ENCODE assay signal across 9 cellular contexts in genomic region chr11:131408011-131408640, GRCh38. TPM values are rescaled to one million over a fixed set of nuclear protein-coding genes. Genes with fewer than 3 reads are reported as not detected.
A peak's percentile ranks its signal among the peaks of the same experiment; 100 is the strongest.
DNase-seq lines count a peak whose midpoint lies in the region; ATAC-seq, FAIRE-seq and TF ChIP-seq lines count a peak whose summit lies in the region.
"Had no signal": no experiment of that assay in that cellular context is flagged by ENCODE, and none has a peak within 500 bp of the region (broad histone marks: within the 10 kb centered on the region; RNA-seq: fewer than 3 reads in every experiment).

No MANE protein-coding gene starts in this region.

- H3K27me3 ChIP-seq in HepG2 (ENCODE audit: control insufficient read depth in 1 of 2, insufficient read depth in 2 of 2, low read length in 2 of 2), result no peaks in the 10 kb centered on the region

- POLR2A ChIA-PET in HepG2 (lab: Yijun Ruan, JAX), result no interaction called here

- no peak overlapping the region for H2AFZ ChIP-seq in HepG2 (ENCODE audit: low read length)

- in situ Hi-C loops in astrocyte of the spinal cord (cut with HindIII; ENCODE audit: low sequenced_read_pairs) (no loop called here), HepG2 (cut with HindIII; ENCODE audit: extremely low pct_ligation_motif_present, low pct_unique_long_range_greater_than_20kb) (no loop called here)

- H3K36me3 ChIP-seq in HepG2 (replicated peaks in 1 of 2; ENCODE audit: control insufficient read depth in 1 of 2, insufficient read depth in 2 of 2, low read length in 2 of 2), result no peaks in the 10 kb centered on the region

- H4K20me1 ChIP-seq in HepG2 (ENCODE audit: insufficient read depth, low read length), result no peaks in the 10 kb centered on the region

- no peaks in the 10 kb centered on the region for H3K4me1 ChIP-seq in HepG2 (ENCODE audit: insufficient read depth, low read length)

- peak; percentile 87 for ATAC-seq in HepG2
- no peak for ATAC-seq in GM18907 (IDR thresholded peaks at IDR 0.05; ENCODE audit: unreplicated experiment)

- intact Hi-C loops in HepG2 (cut with micrococcal nuclease; ENCODE audit: unreplicated experiment), result loop anchor here (1.0 kb wide), 1 partner anchor 266 kb away; no protein-coding TSS in a partner anchor

- TF ChIP-seq CTCF in GM12873 (IDR thresholded peaks at IDR 0.05; ENCODE audit: insufficient read depth, low read depth, low read length, missing control alignments), result peak; percentile 61
- TF ChIP-seq CTCF in astrocyte of the spinal cord (IDR thresholded peaks at IDR 0.05; ENCODE audit: low read depth, low read length), result peak; percentile 59
- TF ChIP-seq CTCF in HepG2 (CRISPR knock-in tag; IDR thresholded peaks at IDR 0.05), result peak; percentile 66

- H3K4me3 ChIP-seq in astrocyte of the spinal cord (ENCODE audit: low read depth, low read length) (no peak overlapping the region), HepG2 (replicated peaks in 1 of 3; ENCODE audit: insufficient read depth in 1 of 3, low read depth in 2 of 3, low read length in 3 of 3) (no peak overlapping the region)

- no peak for FAIRE-seq in HepG2 (lab: Jason Lieb, UNC)

- H3K9ac ChIP-seq in HepG2 (ENCODE audit: insufficient read depth, low read depth, low read length), result no peak overlapping the region

- no peak overlapping the region for H3K4me2 ChIP-seq in HepG2 (ENCODE audit: low read depth, low read length)

- 11% methylated on average over 5 of the region's 5 CpGs for WGBS in HepG2 (ENCODE audit: low lambda C conversion rate)

- no peak overlapping the region for H3K27ac ChIP-seq in HepG2 (ENCODE audit: extremely low read length, insufficient read depth, low read length)

- no TSS peak for BruUV-seq in HepG2 (replicated peaks; lab: Mats Ljungman, UMichigan)

- DNase-seq in LHCN-M2 (ENCODE audit: low read depth) (peak; percentile 23), astrocyte of the spinal cord (ENCODE audit: low read depth, low spot score) (peak; percentile 11), HepG2 (ENCODE audit: low spot score) (peak; percentile 38), NCI-H128 (lab: John Stamatoyannopoulos, UW; ENCODE audit: unreplicated experiment) (no peak), NCI-H2227 (lab: John Stamatoyannopoulos, UW; ENCODE audit: unreplicated experiment) (no peak), cerebellar nuclear complex (lab: John Stamatoyannopoulos, UW) (no peak)

- CTCF ChIA-PET in HepG2 (lab: Yijun Ruan, JAX; ENCODE audit: low intra/inter-chr PET ratio, low total read pairs), result interaction anchor here (1.1 kb wide), 1 partner anchor 266 kb away, joined by 5 read pairs; no protein-coding TSS in a partner anchor

- no peak for TF ChIP-seq POLR2A in HepG2 (IDR thresholded peaks at IDR 0.05; ENCODE audit: insufficient read depth in 1 of 2, low read depth in 2 of 2, low read length in 2 of 2)

- no peaks in the 10 kb centered on the region for H3K9me3 ChIP-seq in HepG2 (ENCODE audit: low read length)

- no peak for TF ChIP-seq EP300 in HepG2 (IDR thresholded peaks at IDR 0.05; ENCODE audit: low read depth in 2 of 2, low read length in 2 of 2)
- no peak for TF ChIP-seq EP300 in HepG2 (CRISPR knock-in tag; IDR thresholded peaks at IDR 0.05; ENCODE audit: borderline replicate concordance)

- TF ChIP-seq RAD21 in HepG2 (CRISPR knock-in tag; IDR thresholded peaks at IDR 0.05), result no peak

- H3K79me2 ChIP-seq in HepG2 (ENCODE audit: insufficient read depth, low read length), result no peaks in the 10 kb centered on the region

TF ChIP-seq in HepG2, 621 proteins besides CTCF, POLR2A, EP300 and RAD21 (continues in another document):
- TF ChIP-seq CREBL2 (CRISPR knock-in tag; IDR thresholded peaks at IDR 0.05; ENCODE audit: borderline replicate concordance) (no peak), ZBTB34 (CRISPR knock-in tag; IDR thresholded peaks at IDR 0.05) (no peak)

RNA-seq across cellular contexts. Expression of gene NTM, which starts 37.7 kb away (rescaled TPM):
- 45.6 and 50.4 TPM in 2 replicates for total RNA-seq in LHCN-M2 (2014; rRNA removed)
- 111 TPM for polyA plus RNA-seq in LHCN-M2 (2012)
- total RNA-seq in HepG2 (2016; rRNA removed; fragmentation: Illumina TruSeq; extraction: Trizol), result not detected in 2 replicates
- total RNA-seq in HepG2 (2016; cell fraction: cytosol; rRNA removed; fragmentation: Illumina TruSeq; extraction: Trizol; ENCODE audit: low read depth), result not detected in 2 replicates
- total RNA-seq in HepG2 (2016; cell fraction: insoluble cytoplasmic fraction; rRNA removed; fragmentation: Illumina TruSeq; extraction: Trizol), result not detected in 2 replicates
- not detected in 2 replicates for total RNA-seq in HepG2 (2016; cell fraction: membrane; rRNA removed; fragmentation: Illumina TruSeq; extraction: Trizol)
- not detected in 2 replicates for total RNA-seq in HepG2 (2016; cell fraction: nucleus; rRNA removed; fragmentation: Illumina TruSeq; extraction: Trizol)
- not detected in 2 replicates for polyA plus RNA-seq in HepG2 (2011; rRNA removed)
- polyA plus RNA-seq in HepG2 (2011; cell fraction: cytosol; rRNA removed), result not detected in 2 replicates
- not detected in 2 replicates for polyA plus RNA-seq in HepG2 (2011; cell fraction: nucleus; rRNA removed)
- polyA plus RNA-seq in HepG2 (2012), result not detected in 2 replicates
- polyA plus RNA-seq in HepG2 (2016; cell fraction: cytosol; fragmentation: Illumina TruSeq; extraction: Trizol; ENCODE audit: low read depth), result not detected in 2 replicates
- not detected in 2 replicates for polyA plus RNA-seq in HepG2 (2016; cell fraction: insoluble cytoplasmic fraction; fragmentation: Illumina TruSeq; extraction: Trizol; ENCODE audit: low read depth)
- not detected in 2 replicates for polyA plus RNA-seq in HepG2 (2016; cell fraction: membrane; fragmentation: Illumina TruSeq; extraction: Trizol; ENCODE audit: low read depth)
- polyA plus RNA-seq in HepG2 (2016; cell fraction: nucleus; fragmentation: Illumina TruSeq; extraction: Trizol; ENCODE audit: insufficient read depth, low read depth), result not detected in 2 replicates
- not detected in 2 replicates for polyA minus RNA-seq in HepG2 (2011; rRNA and poly(A)+ RNA removed; ENCODE audit: low replicate concordance)
- not detected in 2 replicates for polyA minus RNA-seq in HepG2 (2011; cell fraction: cytosol; rRNA and poly(A)+ RNA removed)
- not detected in 2 replicates for polyA minus RNA-seq in HepG2 (2011; cell fraction: nucleus; rRNA and poly(A)+ RNA removed)
- total RNA-seq: T-helper 2 cell treated with Interferon-gamma antibody and Interleukin-4, amounts not matched to agents 100 ng/mL and 5 ng/mL, for 36 hours had no signal

Comparison
In these comparisons a context has a peak if more than half of its experiments do, and no peak if none do; other contexts are left out.
1. DNase-seq: peak in LHCN-M2 (single experiment), astrocyte of the spinal cord (single experiment) and HepG2 (single experiment); none in NCI-H128 (single experiment), NCI-H2227 (single experiment) and cerebellar nuclear complex (0 of 2).
2. RNA of gene NTM, which starts 37.7 kb away (total RNA-seq): 45.6 to 50.4 TPM in LHCN-M2; not detected in HepG2; every median in the first group is over 10 times any median in the second.
3. Peak in every context shown above with its lines, with median percentiles within 50 percentile points of each other: CTCF ChIP-seq.